In the genomic region with DNA sequence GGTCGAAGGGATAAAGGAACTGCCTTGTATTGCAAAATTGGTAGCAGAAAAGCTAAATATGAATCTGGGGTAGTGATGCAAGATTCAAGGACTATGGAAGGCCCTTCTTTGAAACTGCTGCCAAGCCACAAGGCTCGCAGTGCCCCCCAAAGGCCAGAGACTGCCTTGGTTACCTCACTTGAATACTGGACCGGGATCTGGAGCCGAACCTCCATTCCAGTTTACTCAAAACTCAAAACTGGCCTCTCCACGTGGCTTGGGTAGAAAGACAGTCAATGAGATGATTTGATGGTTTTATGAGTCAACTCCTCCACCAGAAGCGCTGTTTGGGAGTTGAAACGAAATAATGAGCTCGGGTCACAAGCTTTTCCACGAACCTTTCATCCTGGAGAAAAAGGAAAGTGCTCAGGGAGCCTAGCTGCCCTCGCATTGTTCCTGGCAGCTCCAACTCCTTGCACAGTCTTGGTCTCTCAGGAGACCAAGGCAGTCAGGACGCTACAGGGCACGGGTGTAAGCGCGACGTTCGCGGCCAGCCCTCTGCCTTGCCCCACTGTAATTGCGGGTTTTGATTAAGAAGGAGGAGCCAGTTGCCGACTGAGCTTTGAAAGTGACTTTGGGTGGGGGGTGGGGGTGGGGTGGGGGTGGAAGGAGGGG, we compare ENCODE assay signal across 8 cellular contexts. TPM values are rescaled to one million over a fixed set of nuclear protein-coding genes. Genes with fewer than 3 reads are reported as not detected.
DNase-seq lines count a peak whose midpoint lies in the region; ATAC-seq and TF ChIP-seq lines count a peak whose summit lies in the region.

No MANE protein-coding gene starts in this region.

- H3K4me1 ChIP-seq in HEK293 (ENCODE audit: control insufficient read depth, insufficient read depth, low read length) = 0 out of 2 replicates have a peak, but pooled peaks cover 3% of the 10 kb centered on the region

- POLR2A ChIA-PET in HEK293 (lab: Yijun Ruan, JAX) = no interaction called here

- peaks cover 86% of the 10 kb centered on the region for H3K36me3 Mint-ChIP-seq in activated T-helper 17 cell treated with anti-CD3 and anti-CD28 coated beads, Interleukin-2, amount 50 U/mL, for 72 hours (ENCODE audit: low read depth)

- no peaks in the 10 kb centered on the region for H3K9me3 Mint-ChIP-seq in activated T-helper 17 cell treated with anti-CD3 and anti-CD28 coated beads, Interleukin-2, amount 50 U/mL, for 72 hours

- no peaks in the 10 kb centered on the region for H3K36me3 ChIP-seq in HEK293 (ENCODE audit: control insufficient read depth in 2 of 2, insufficient read depth in 1 of 2, low read length in 2 of 2)

- no peaks in the 10 kb centered on the region for H3K27me3 Mint-ChIP-seq in activated T-helper 17 cell treated with anti-CD3 and anti-CD28 coated beads, Interleukin-2, amount 50 U/mL, for 72 hours

- ATAC-seq in activated T-helper 17 cell treated with anti-CD3 and anti-CD28 coated beads, Interleukin-2, amount 50 U/mL, for 72 hours (replicated peaks) = peak; percentile 23
- ATAC-seq in Right ventricle myocardium superior (ENCODE audit: poor library complexity) = peak; percentile 9

- intact Hi-C loops in Right ventricle myocardium superior (cut with DNase I) = no loop called here

- TF ChIP-seq CTCF in GM12865 (IDR thresholded peaks at IDR 0.05; ENCODE audit: insufficient read depth, low read depth, low read length, missing control alignments) = peak; percentile 55
- peak; percentile 67 for TF ChIP-seq CTCF in HEK293 (tag by site-specific recombination; IDR thresholded peaks at IDR 0.05)

- peak overlapping the region; percentile 38; the same call in 1 of the 2 replicates for H3K27ac ChIP-seq in HEK293 (ENCODE audit: extremely low read depth, low read depth, low read length)

- no peaks in the 10 kb centered on the region for H3K9me3 ChIP-seq in HEK293 (ENCODE audit: control insufficient read depth, insufficient read depth, low read depth, low read length)

- CTCF ChIA-PET in HEK293 (lab: Yijun Ruan, JAX) = interaction anchor here (0.6 kb wide), 3 partner anchors 26 to 137 kb away, joined by 3 to 4 read pairs (median 3); no protein-coding TSS in a partner anchor

- peak overlapping the region; percentile 79 for H3K4me3 ChIP-seq in GM12865 (ENCODE audit: low read depth, low read length)
- H3K4me3 ChIP-seq in HEK293 (ENCODE audit: low read depth, low read length) = peak overlapping the region; percentile 45

- DNase-seq in GM12865 (ENCODE audit: low read depth) = peak; percentile 85
- DNase-seq in NCI-H69 (lab: John Stamatoyannopoulos, UW) = peak; percentile 78
- peak; percentile 46 for DNase-seq in Right ventricle myocardium superior
- DNase-seq in pons (ENCODE audit: low spot score) = peak; percentile 72
- no peak for DNase-seq in T1000 (lab: John Stamatoyannopoulos, UW)
- DNase-seq in NCI-H1048 (lab: John Stamatoyannopoulos, UW) = no peak

- H3K4me3 Mint-ChIP-seq in activated T-helper 17 cell treated with anti-CD3 and anti-CD28 coated beads, Interleukin-2, amount 50 U/mL, for 72 hours = peak overlapping the region; percentile 96

- peak overlapping the region; percentile 96 for H3K27ac Mint-ChIP-seq in activated T-helper 17 cell treated with anti-CD3 and anti-CD28 coated beads, Interleukin-2, amount 50 U/mL, for 72 hours

- H3K4me1 Mint-ChIP-seq in activated T-helper 17 cell treated with anti-CD3 and anti-CD28 coated beads, Interleukin-2, amount 50 U/mL, for 72 hours = peaks cover 38% of the 10 kb centered on the region

TF ChIP-seq in HEK293, 187 proteins besides CTCF, POLR2A, EP300 and RAD21 (continues in another document):
- TF ChIP-seq ZNF555 (tag by site-specific recombination; conservative IDR thresholded peaks at IDR 0.05) = no peak
- peak; percentile 26; the same call in 1 of the 2 replicates for TF ChIP-seq ZNF501 (tag by site-specific recombination; IDR thresholded peaks at IDR 0.05)
- 0 out of 2 replicates have a peak, but pooled peaks have one; percentile 12 for TF ChIP-seq IKZF3 (tag by site-specific recombination; IDR thresholded peaks at IDR 0.05)
- TF ChIP-seq ZNF24 (tag by site-specific recombination; IDR thresholded peaks at IDR 0.05) = no peak
- no peak for TF ChIP-seq GLIS1 (tag by site-specific recombination; IDR thresholded peaks at IDR 0.05)
- no peak for TF ChIP-seq WT1 (tag by site-specific recombination; IDR thresholded peaks at IDR 0.05)
- no peak for TF ChIP-seq ZNF514 (tag by site-specific recombination; IDR thresholded peaks at IDR 0.05)
- TF ChIP-seq, protein P1, sequence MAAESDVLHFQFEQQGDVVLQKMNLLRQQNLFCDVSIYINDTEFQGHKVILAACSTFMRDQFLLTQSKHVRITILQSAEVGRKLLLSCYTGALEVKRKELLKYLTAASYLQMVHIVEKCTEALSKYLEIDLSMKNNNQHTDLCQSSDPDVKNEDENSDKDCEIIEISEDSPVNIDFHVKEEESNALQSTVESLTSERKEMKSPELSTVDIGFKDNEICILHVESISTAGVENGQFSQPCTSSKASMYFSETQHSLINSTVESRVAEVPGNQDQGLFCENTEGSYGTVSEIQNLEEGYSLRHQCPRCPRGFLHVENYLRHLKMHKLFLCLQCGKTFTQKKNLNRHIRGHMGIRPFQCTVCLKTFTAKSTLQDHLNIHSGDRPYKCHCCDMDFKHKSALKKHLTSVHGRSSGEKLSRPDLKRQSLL (tag by site-specific recombination; IDR thresholded peaks at IDR 0.05) = peak; percentile 35; the same call in 1 of the 2 replicates
- no peak for TF ChIP-seq ZNF664 (tag by site-specific recombination; IDR thresholded peaks at IDR 0.05)
- peak; percentile 37 for TF ChIP-seq ZNF600 (tag by site-specific recombination; IDR thresholded peaks at IDR 0.05)
- no peak for TF ChIP-seq MEIS1 (CRISPR knock-in tag; IDR thresholded peaks at IDR 0.05; ENCODE audit: borderline replicate concordance)
- TF ChIP-seq SALL2 (tag by site-specific recombination; IDR thresholded peaks at IDR 0.05; ENCODE audit: borderline replicate concordance) = no peak
- peak; percentile 28; the same call in 1 of the 2 replicates for TF ChIP-seq SP7 (tag by site-specific recombination; IDR thresholded peaks at IDR 0.05)
- TF ChIP-seq ZSCAN30 (tag by site-specific recombination; IDR thresholded peaks at IDR 0.05) = 0 out of 2 replicates have a peak, but pooled peaks have one; percentile 10
- TF ChIP-seq ZNF48 (tag by site-specific recombination; IDR thresholded peaks at IDR 0.05) = no peak
- peak; percentile 15; the same call in 1 of the 2 replicates for TF ChIP-seq ZNF660 (tag by site-specific recombination; IDR thresholded peaks at IDR 0.05)
- no peak for TF ChIP-seq ZNF354C (tag by site-specific recombination; IDR thresholded peaks at IDR 0.05; ENCODE audit: borderline replicate concordance, low read depth)
- TF ChIP-seq, protein P2, sequence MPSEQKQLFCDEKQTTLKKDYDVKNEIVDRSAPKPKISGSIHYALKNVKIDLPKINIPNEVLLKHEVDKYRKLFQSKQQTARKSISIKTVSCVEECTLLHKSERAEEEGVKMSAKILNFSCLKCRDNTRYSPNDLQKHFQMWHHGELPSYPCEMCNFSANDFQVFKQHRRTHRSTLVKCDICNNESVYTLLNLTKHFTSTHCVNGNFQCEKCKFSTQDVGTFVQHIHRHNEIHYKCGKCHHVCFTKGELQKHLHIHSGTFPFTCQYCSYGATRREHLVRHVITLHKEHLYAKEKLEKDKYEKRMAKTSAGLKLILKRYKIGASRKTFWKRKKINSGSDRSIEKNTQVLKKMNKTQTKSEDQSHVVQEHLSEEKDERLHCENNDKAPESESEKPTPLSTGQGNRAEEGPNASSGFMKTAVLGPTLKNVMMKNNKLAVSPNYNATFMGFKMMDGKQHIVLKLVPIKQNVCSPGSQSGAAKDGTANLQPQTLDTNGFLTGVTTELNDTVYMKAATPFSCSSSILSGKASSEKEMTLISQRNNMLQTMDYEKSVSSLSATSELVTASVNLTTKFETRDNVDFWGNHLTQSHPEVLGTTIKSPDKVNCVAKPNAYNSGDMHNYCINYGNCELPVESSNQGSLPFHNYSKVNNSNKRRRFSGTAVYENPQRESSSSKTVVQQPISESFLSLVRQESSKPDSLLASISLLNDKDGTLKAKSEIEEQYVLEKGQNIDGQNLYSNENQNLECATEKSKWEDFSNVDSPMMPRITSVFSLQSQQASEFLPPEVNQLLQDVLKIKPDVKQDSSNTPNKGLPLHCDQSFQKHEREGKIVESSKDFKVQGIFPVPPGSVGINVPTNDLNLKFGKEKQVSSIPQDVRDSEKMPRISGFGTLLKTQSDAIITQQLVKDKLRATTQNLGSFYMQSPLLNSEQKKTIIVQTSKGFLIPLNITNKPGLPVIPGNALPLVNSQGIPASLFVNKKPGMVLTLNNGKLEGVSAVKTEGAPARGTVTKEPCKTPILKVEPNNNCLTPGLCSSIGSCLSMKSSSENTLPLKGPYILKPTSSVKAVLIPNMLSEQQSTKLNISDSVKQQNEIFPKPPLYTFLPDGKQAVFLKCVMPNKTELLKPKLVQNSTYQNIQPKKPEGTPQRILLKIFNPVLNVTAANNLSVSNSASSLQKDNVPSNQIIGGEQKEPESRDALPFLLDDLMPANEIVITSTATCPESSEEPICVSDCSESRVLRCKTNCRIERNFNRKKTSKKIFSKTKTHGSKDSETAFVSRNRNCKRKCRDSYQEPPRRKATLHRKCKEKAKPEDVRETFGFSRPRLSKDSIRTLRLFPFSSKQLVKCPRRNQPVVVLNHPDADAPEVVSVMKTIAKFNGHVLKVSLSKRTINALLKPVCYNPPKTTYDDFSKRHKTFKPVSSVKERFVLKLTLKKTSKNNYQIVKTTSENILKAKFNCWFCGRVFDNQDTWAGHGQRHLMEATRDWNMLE (tag by site-specific recombination; conservative IDR thresholded peaks at IDR 0.05; ENCODE audit: low read depth) = 0 out of 2 replicates have a peak, but pooled peaks have one; percentile 10
- TF ChIP-seq ZNF221 (tag by site-specific recombination; IDR thresholded peaks at IDR 0.05; ENCODE audit: borderline replicate concordance) = no peak

RNA-seq across cellular contexts. Expression of a gene that starts 2.8 kb away (rescaled TPM):
- 10 to 100 TPM; 42.8 to 73.7 TPM for total RNA-seq in activated T-helper 17 cell treated with anti-CD3 and anti-CD28 coated beads, Interleukin-2, amount 50 U/mL, for 72 hours
- total RNA-seq in Right ventricle myocardium superior = 2.9 TPM

Comparison
In these comparisons a context has a peak if more than half of its experiments do, and no peak if none do; other contexts are left out.
1. DNase-seq: peak in GM12865 (single experiment), NCI-H69 (single experiment), Right ventricle myocardium superior (single experiment) and pons (single experiment); none in T1000 (single experiment) and NCI-H1048 (single experiment).
2. RNA of a gene that starts 2.8 kb away (total RNA-seq): 42.8 to 73.7 TPM in activated T-helper 17 cell treated with anti-CD3 and anti-CD28 coated beads, Interleukin-2, amount 50 U/mL, for 72 hours; 2.9 TPM in Right ventricle myocardium superior (single experiment); every median in the first group is over 10 times any median in the second.